14 cellular contexts compared by ENCODE assay signal in the genomic region with DNA sequence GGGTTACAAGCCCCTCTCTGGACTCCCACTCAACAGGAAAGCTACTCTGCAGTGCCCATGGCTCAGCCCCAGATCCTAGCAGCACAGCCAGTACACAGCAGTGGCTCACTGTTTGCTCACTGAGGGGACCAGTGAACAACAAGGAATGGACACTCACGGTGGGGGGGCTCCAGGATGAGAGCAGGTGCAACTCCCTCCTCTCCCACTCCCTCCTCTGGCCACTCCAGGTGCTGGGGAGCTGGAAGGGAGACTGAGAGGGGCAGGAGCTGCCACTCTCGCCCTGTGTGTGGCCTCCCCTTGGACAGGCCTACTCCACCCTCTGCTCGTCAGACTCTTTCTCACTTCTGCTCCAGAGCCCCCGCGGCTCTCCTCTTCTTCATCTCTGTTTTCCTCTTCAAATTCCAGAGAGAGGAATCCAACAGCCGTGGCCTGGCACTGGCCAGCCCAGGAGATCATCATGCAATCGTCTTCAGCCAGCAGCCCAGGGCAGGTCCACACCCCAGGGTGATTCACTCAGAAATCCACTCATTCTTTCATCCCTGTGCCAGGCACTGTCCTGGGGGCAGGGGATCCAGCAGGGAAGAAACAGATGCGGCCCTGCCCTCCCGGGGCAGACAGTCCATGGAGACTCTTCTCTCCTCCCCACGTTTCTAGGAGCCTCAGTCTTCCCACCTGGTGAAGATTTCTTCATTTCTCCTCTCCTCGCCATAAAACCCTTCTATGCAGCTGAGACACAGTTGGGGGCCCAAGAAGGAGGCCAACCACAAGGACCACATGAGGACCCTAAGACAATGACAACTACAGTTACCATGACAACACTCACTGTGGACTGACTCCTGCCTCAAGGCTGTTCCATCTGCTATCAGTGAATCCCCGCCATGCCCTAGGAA. TPM values are rescaled to one million over a fixed set of nuclear protein-coding genes. Genes with fewer than 3 reads are reported as not detected.
DNase-seq lines count a peak whose midpoint lies in the region; ATAC-seq, FAIRE-seq and TF ChIP-seq lines count a peak whose summit lies in the region.
"Had no signal": no experiment of that assay in that cellular context is flagged by ENCODE, and none has a peak within 500 bp of the region (broad histone marks: within the 10 kb centered on the region; RNA-seq: fewer than 3 reads in every experiment).

No MANE protein-coding gene starts in this region.

- ATAC-seq in A549: peak; percentile 69 to 71
- no peak for ATAC-seq in HG02623 (IDR thresholded peaks at IDR 0.05; ENCODE audit: unreplicated experiment)
- ATAC-seq: activated naive CD8-positive, alpha-beta T cell treated with anti-CD3 and anti-CD28 coated beads, Interleukin-2, amount 50 U/mL, for 24 hours; naive thymus-derived CD4-positive, alpha-beta T cell had no signal

- H3K4me2 ChIP-seq in A549: peak overlapping the region; percentile 24
- H3K4me2 ChIP-seq in hepatocyte: no peak overlapping the region

- H3K79me2 ChIP-seq in hepatocyte: no peaks in the 10 kb centered on the region

- no peak for TF ChIP-seq CTCF in A549 (IDR thresholded peaks at IDR 0.05)
- TF ChIP-seq CTCF in hepatocyte (IDR thresholded peaks at IDR 0.05; ENCODE audit: poor library complexity): no peak

- H3K4me1 ChIP-seq in A549 (peaks cover 15% of the 10 kb centered on the region), hepatocyte (ENCODE audit: insufficient read depth) (no peaks in the 10 kb centered on the region)
- H3K4me1 ChIP-seq: transverse colon had no signal

- peak in 1 of 2 experiments; percentile 21 for DNase-seq in A549 (ENCODE audit: low read depth in 1 of 2, low spot score in 1 of 2)
- peak; percentile 65 for DNase-seq in H7
- peak; percentile 29 for DNase-seq in T1000 (lab: John Stamatoyannopoulos, UW)
- DNase-seq in hepatocyte (ENCODE audit: low spot score): peak; percentile 40
- DNase-seq in stimulated activated CD4-positive, alpha-beta T cell treated with anti-CD3 and anti-CD28 coated beads, Interleukin-4, amount 100 ng/mL, for 24 hours: no peak
- DNase-seq in GF-D8 (lab: John Stamatoyannopoulos, UW): no peak
- no peak for DNase-seq in putamen (ENCODE audit: low spot score)
- DNase-seq: activated naive CD8-positive, alpha-beta T cell treated with anti-CD3 and anti-CD28 coated beads, Interleukin-2, amount 50 U/mL, for 24 hours; naive thymus-derived CD4-positive, alpha-beta T cell; NCI-H1930; transverse colon had no signal

- H3K27me3 ChIP-seq in H7 (ENCODE audit: control insufficient read depth, insufficient read depth, low read length): no peaks in the 10 kb centered on the region; the same call in 1 of the 2 replicates
- H3K27me3 ChIP-seq in hepatocyte: no peaks in the 10 kb centered on the region
- H3K27me3 ChIP-seq: transverse colon had no signal

- H3K27ac ChIP-seq in A549 (peak overlapping the region; percentile 29 to 70; a peak in 4 of 6 replicates), hepatocyte (peak overlapping the region; percentile 33)
- H3K27ac ChIP-seq: HL-60, skin epidermis, transverse colon had no signal

- H3K9me3 ChIP-seq in A549 (no peaks in the 10 kb centered on the region), hepatocyte (ENCODE audit: low read depth) (no peaks in the 10 kb centered on the region)
- H3K9me3 ChIP-seq: transverse colon had no signal

- POLR2A ChIA-PET in A549 (lab: Yijun Ruan, JAX): no interaction called here

- TF ChIP-seq POLR2A in A549 (IDR thresholded peaks at IDR 0.05; ENCODE audit: low read length): no peak

- no peak for TF ChIP-seq RAD21 in A549 (conservative IDR thresholded peaks at IDR 0.05 in 1 of 2, IDR thresholded peaks at IDR 0.05 in 1 of 2)

- CTCF ChIA-PET in A549 (lab: Yijun Ruan, JAX): interaction anchor here (0.6 to 5.6 kb wide), 12 partner anchors 11 to 508 kb away, joined by 3 to 35 read pairs (median 3); a partner anchor contains a TSS

- no peaks in the 10 kb centered on the region for H3K9me2 ChIP-seq in hepatocyte (replicated peaks; ENCODE audit: insufficient read depth)

- no peak for FAIRE-seq in A549 (lab: Jason Lieb, UNC)

- 53% methylated on average over 12 of the region's 12 CpGs for WGBS in A549 (ENCODE audit: missing lambda C conversion rate)
- WGBS in hepatocyte (ENCODE audit: low lambda C conversion rate, missing lambda C conversion rate): 76% methylated on average over 12 of the region's 12 CpGs

- H2AFZ ChIP-seq in hepatocyte: no peak overlapping the region

- H3K4me3 ChIP-seq in A549 (no peak overlapping the region), H7 (ENCODE audit: insufficient read depth, low read depth, low read length) (no peak overlapping the region), hepatocyte (no peak overlapping the region)
- H3K4me3 ChIP-seq: skin epidermis, transverse colon had no signal

- H3K36me3 ChIP-seq in H7 (replicated peaks; ENCODE audit: control insufficient read depth, insufficient read depth, low read length) (no peaks in the 10 kb centered on the region), hepatocyte (replicated peaks; ENCODE audit: insufficient read depth, low read depth) (no peaks in the 10 kb centered on the region)
- H3K36me3 ChIP-seq: transverse colon had no signal

- TF ChIP-seq EP300 in A549 (IDR thresholded peaks at IDR 0.05): no peak

- H4K20me1 ChIP-seq in hepatocyte (ENCODE audit: insufficient read depth, poor library complexity, severe bottlenecking): no peaks in the 10 kb centered on the region

TF ChIP-seq in A549, 52 proteins besides CTCF, POLR2A, EP300 and RAD21:
- TF ChIP-seq POLR2AphosphoS2 (conservative IDR thresholded peaks at IDR 0.05; ENCODE audit: low read length): no peak
- no peak for TF ChIP-seq BHLHE40 (IDR thresholded peaks at IDR 0.05; ENCODE audit: low read depth, low read length)
- TF ChIP-seq, protein P1, sequence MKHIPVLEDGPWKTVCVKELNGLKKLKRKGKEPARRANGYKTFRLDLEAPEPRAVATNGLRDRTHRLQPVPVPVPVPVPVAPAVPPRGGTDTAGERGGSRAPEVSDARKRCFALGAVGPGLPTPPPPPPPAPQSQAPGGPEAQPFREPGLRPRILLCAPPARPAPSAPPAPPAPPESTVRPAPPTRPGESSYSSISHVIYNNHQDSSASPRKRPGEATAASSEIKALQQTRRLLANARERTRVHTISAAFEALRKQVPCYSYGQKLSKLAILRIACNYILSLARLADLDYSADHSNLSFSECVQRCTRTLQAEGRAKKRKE (CRISPR knock-in tag; IDR thresholded peaks at IDR 0.05; ENCODE audit: low read depth): no peak
- TF ChIP-seq KDM1A (IDR thresholded peaks at IDR 0.05; ENCODE audit: low read depth): no peak
- no peak for TF ChIP-seq SMC3 (IDR thresholded peaks at IDR 0.05)
- no peak for TF ChIP-seq ESRRA (IDR thresholded peaks at IDR 0.05; ENCODE audit: borderline replicate concordance, low read length)
- no peak for TF ChIP-seq HOXA7 (CRISPR knock-in tag; IDR thresholded peaks at IDR 0.05)
- no peak for TF ChIP-seq MYC (IDR thresholded peaks at IDR 0.05; ENCODE audit: borderline replicate concordance, low read length)
- TF ChIP-seq FOXS1 (CRISPR knock-in tag; IDR thresholded peaks at IDR 0.05): no peak
- TF ChIP-seq CBX8 (IDR thresholded peaks at IDR 0.05): no peak
- TF ChIP-seq, protein P2, sequence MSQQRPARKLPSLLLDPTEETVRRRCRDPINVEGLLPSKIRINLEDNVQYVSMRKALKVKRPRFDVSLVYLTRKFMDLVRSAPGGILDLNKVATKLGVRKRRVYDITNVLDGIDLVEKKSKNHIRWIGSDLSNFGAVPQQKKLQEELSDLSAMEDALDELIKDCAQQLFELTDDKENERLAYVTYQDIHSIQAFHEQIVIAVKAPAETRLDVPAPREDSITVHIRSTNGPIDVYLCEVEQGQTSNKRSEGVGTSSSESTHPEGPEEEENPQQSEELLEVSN (IDR thresholded peaks at IDR 0.05; ENCODE audit: borderline replicate concordance, low read depth): no peak
- TF ChIP-seq CBX2 (IDR thresholded peaks at IDR 0.05; ENCODE audit: borderline replicate concordance, low read depth): no peak
- no peak for TF ChIP-seq JUN (IDR thresholded peaks at IDR 0.05)

RNA-seq across cellular contexts. Expression of a gene that starts 30.7 kb away (rescaled TPM):
- polyA plus RNA-seq in A549 (2011; rRNA removed): 51.0 and 53.1 TPM in 2 replicates
- polyA plus RNA-seq in A549 (2012; cell fraction: cytosol; rRNA removed): 67.2 and 78.6 TPM in 2 replicates
- polyA plus RNA-seq in A549 (2012; cell fraction: nucleus; rRNA removed): 88.3 and 98.4 TPM in 2 replicates
- polyA plus RNA-seq in A549 (2017; fragmentation: RNase III; extraction: RNeasy Plus Mini Kit Qiagen cat#74134 plus additional on column Dnase treatment): 44.4 to 46.5 TPM (median 45.3 TPM) in 3 replicates
- polyA minus RNA-seq in A549 (2011; rRNA and poly(A)+ RNA removed): 34.7 and 55.5 TPM in 2 replicates
- 56.9 and 67.0 TPM in 2 replicates for total RNA-seq in H7 (2014; rRNA removed; shearing (Covaris generic))
- 71.2 and 71.6 TPM in 2 replicates for total RNA-seq in hepatocyte
- polyA plus RNA-seq in hepatocyte: 74.6 and 78.1 TPM in 2 replicates

Comparison
In these comparisons a context has a peak if more than half of its experiments do, and no peak if none do; other contexts are left out.
1. DNase-seq: peak in H7 (single experiment), T1000 (single experiment) and hepatocyte (single experiment); none in stimulated activated CD4-positive, alpha-beta T cell treated with anti-CD3 and anti-CD28 coated beads, Interleukin-4, amount 100 ng/mL, for 24 hours (single experiment), GF-D8 (single experiment) and putamen (single experiment).